In genomic region chr2:68292108-68292710, GRCh38 we compare ENCODE assay signal across 8 cellular contexts. TPM values are rescaled to one million over a fixed set of nuclear protein-coding genes. Genes with fewer than 3 reads are reported as not detected.
DNase-seq lines count a peak whose midpoint lies in the region; TF ChIP-seq lines count a peak whose summit lies in the region.

No MANE protein-coding gene starts in this region.

- no peaks in the 10 kb centered on the region for H3K4me1 ChIP-seq in testis

- no peaks in the 10 kb centered on the region for H3K9me2 ChIP-seq in SU-DHL-6 (replicated peaks; ENCODE audit: insufficient read depth, low read length)

- H2AFZ ChIP-seq in SU-DHL-6 (ENCODE audit: low read depth, low read length, severe bottlenecking), result no peak overlapping the region

- TF ChIP-seq POLR2A in testis (IDR thresholded peaks at IDR 0.05), result no peak

- no peaks in the 10 kb centered on the region for H4K20me1 ChIP-seq in SU-DHL-6 (ENCODE audit: low read depth, low read length)

- intact Hi-C loops in testis (cut with DNase I; ENCODE audit: low total_unique reads), result no loop called here

- H3K27ac ChIP-seq in SU-DHL-6 (ENCODE audit: low read depth, low read length) (no peak overlapping the region), testis (no peak overlapping the region)

- H3K27me3 ChIP-seq in BJ (ENCODE audit: control insufficient read depth, insufficient read depth, low read length), result no peaks in the 10 kb centered on the region
- H3K27me3 ChIP-seq in SU-DHL-6 (ENCODE audit: low read length), result no peaks in the 10 kb centered on the region
- H3K27me3 ChIP-seq in testis, result no peaks in the 10 kb centered on the region

- H3F3A ChIP-seq in SU-DHL-6 (ENCODE audit: insufficient read depth), result no peaks in the 10 kb centered on the region

- CTCF ChIA-PET in BJ (lab: Yijun Ruan, JAX), result interaction anchor here (0.7 to 3.9 kb wide), 8 partner anchors 9 to 170 kb away, joined by 3 to 21 read pairs (median 9); no protein-coding TSS in a partner anchor

- H3K9ac ChIP-seq in SU-DHL-6 (ENCODE audit: low read length), result no peak overlapping the region

- H3K79me2 ChIP-seq in SU-DHL-6 (ENCODE audit: insufficient read depth, low read length), result no peaks in the 10 kb centered on the region

- H3K36me3 ChIP-seq in BJ (ENCODE audit: control insufficient read depth, insufficient read depth, low read length) (no peaks in the 10 kb centered on the region), SU-DHL-6 (ENCODE audit: low read length) (no peaks in the 10 kb centered on the region), testis (ENCODE audit: low read depth, missing control alignments) (no peaks in the 10 kb centered on the region)

- WGBS in testis, 2 donors, result 65 to 75% methylated on average over 3 of the region's 3 CpGs

- peak; percentile 70 for TF ChIP-seq CTCF in BJ (IDR thresholded peaks at IDR 0.05; ENCODE audit: insufficient read depth, low read depth, low read length)
- peak; percentile 85 for TF ChIP-seq CTCF in GM12873 (IDR thresholded peaks at IDR 0.05; ENCODE audit: insufficient read depth, low read depth, low read length, missing control alignments)
- TF ChIP-seq CTCF in SU-DHL-6 (IDR thresholded peaks at IDR 0.05; ENCODE audit: insufficient read depth, low read length, poor library complexity, severe bottlenecking), result peak; percentile 72
- peak; percentile 31 to 46 (median 37) for TF ChIP-seq CTCF in testis (IDR thresholded peaks at IDR 0.05)

- H3K9me3 ChIP-seq in SU-DHL-6 (ENCODE audit: insufficient read depth, low read length) (no peaks in the 10 kb centered on the region), testis (no peaks in the 10 kb centered on the region)

- POLR2A ChIA-PET in BJ (lab: Charles Lee), result no interaction called here

- no peak overlapping the region for H3K4me3 ChIP-seq in BJ (ENCODE audit: low read depth, low read length)
- H3K4me3 ChIP-seq in SU-DHL-6 (ENCODE audit: insufficient read depth, low read length, poor library complexity, severe bottlenecking), result no peak overlapping the region
- H3K4me3 ChIP-seq in testis, result no peak overlapping the region

- no peak overlapping the region for H3K4me2 ChIP-seq in SU-DHL-6 (ENCODE audit: low read depth, low read length, poor library complexity, severe bottlenecking)

- DNase-seq in BJ (ENCODE audit: low read depth) (no peak), HPDE6-E6E7 (ENCODE audit: extremely low spot score) (peak; percentile 47), fibroblast of the conjunctiva (ENCODE audit: low read depth) (peak; percentile 10), testis (no peak), dedifferentiated amniotic fluid mesenchymal stem cell (ENCODE audit: extremely low spot score) (no peak), OCI-M2 (lab: John Stamatoyannopoulos, UW; ENCODE audit: unreplicated experiment) (no peak)

RNA-seq across cellular contexts. Expression of gene CNRIP1, which starts 27.5 kb away (rescaled TPM):
- polyA plus RNA-seq in BJ (2011; rRNA removed), result 63.4 and 81.9 TPM in 2 replicates
- polyA minus RNA-seq in BJ (2011; rRNA and poly(A)+ RNA removed), result 28.2 and 33.3 TPM in 2 replicates
- 1 to 10 TPM; 5.8 to 9.2 TPM for total RNA-seq in testis
- polyA plus RNA-seq in testis (ENCODE audit: insufficient read depth, low read depth, low replicate concordance), result 10.5 TPM

RNA-seq across cellular contexts. Expression of gene PPP3R1, which starts 39.9 kb away (rescaled TPM):
- polyA plus RNA-seq in BJ (2011; rRNA removed), result 5.2 and 12.1 TPM in 2 replicates
- polyA minus RNA-seq in BJ (2011; rRNA and poly(A)+ RNA removed), result 7.4 and 15.8 TPM in 2 replicates
- total RNA-seq in testis, result 10 to 100 TPM; 35.7 to 37.0 TPM
- 45.0 TPM for polyA plus RNA-seq in testis (ENCODE audit: insufficient read depth, low read depth, low replicate concordance)

Comparison
In these comparisons a context has a peak if more than half of its experiments do, and no peak if none do; other contexts are left out.
1. DNase-seq: peak in HPDE6-E6E7 (single experiment) and fibroblast of the conjunctiva (single experiment); none in BJ (single experiment), testis (single experiment), dedifferentiated amniotic fluid mesenchymal stem cell (single experiment) and OCI-M2 (single experiment).
2. Peak in every context shown above with its lines, with median percentiles within 50 percentile points of each other: CTCF ChIP-seq.